8 cellular contexts compared by ENCODE assay signal in the genomic region with DNA sequence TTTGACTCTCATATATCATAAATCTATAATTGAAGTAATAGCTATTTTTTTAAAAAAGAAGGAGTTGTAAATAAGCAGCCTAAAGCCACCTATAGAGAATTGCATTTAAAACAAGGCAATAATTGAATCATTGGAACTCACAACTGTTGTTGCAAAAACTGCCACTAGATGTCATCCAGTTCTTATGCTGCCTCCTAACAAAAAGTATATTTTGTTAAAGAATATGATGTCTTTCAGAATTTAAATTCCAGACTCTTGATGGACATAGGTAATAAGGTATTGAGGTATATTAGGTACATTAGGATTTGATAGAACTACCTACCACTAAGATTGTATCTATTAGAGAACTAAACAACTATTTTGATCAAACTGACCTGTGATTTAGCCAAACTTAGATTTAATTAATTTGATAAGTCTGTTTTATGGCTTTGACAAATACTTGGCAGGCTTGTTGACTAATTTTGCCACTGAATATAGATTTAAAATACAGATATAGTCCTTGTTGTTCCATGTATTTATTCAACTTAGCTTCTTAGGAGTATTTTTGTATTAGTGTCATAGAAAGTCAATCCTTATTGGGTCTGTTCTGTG.
DNase-seq lines count a peak whose midpoint lies in the region; ATAC-seq and TF ChIP-seq lines count a peak whose summit lies in the region.

No MANE protein-coding gene starts in this region.

- no peak overlapping the region for H2AK9ac ChIP-seq in IMR-90 (replicated peaks; ENCODE audit: low read depth, low read length, poor library complexity)

- no peak overlapping the region for H2AFZ ChIP-seq in IMR-90 (replicated peaks; ENCODE audit: low read length, poor library complexity)

- H3K4me3 Mint-ChIP-seq in CD4-positive, alpha-beta memory T cell: no peak overlapping the region
- no peak overlapping the region for H3K4me3 Mint-ChIP-seq in T-helper 2 cell treated with Interferon-gamma antibody and Interleukin-4, amounts not matched to agents 5 μg/mL and 100 μg/mL, for 36 hours

- ATAC-seq in IMR-90 (ENCODE audit: low read depth): no peak
- no peak for ATAC-seq in lower lobe of right lung
- no peak for ATAC-seq in gastrocnemius medialis

- no TSS peak for BruUV-seq in IMR-90 (replicated peaks; lab: Mats Ljungman, UMichigan)

- H3K4ac ChIP-seq in IMR-90 (ENCODE audit: low read depth, low read length): no peak overlapping the region

- in situ Hi-C loops in IMR-90 (cut with MboI; ENCODE audit: low sequenced_read_pairs): no loop called here
- in situ Hi-C loops in gastrocnemius medialis (cut with MboI; ENCODE audit: low sequenced_read_pairs in 4 of 4): no loop called here
- in situ Hi-C loops in G401 (cut with HindIII; ENCODE audit: low sequenced_read_pairs): no loop called here

- no peak overlapping the region for H3K56ac ChIP-seq in IMR-90 (ENCODE audit: extremely low read depth, insufficient read depth, low read length)

- no peak overlapping the region for H3K4me2 ChIP-seq in IMR-90 (ENCODE audit: low read depth, low read length)

- H3K9me3 ChIP-seq in IMR-90 (ENCODE audit: control insufficient read depth, insufficient read depth, low read length) (peaks cover 2% of the 10 kb centered on the region; the same call in 1 of the 2 replicates), lower lobe of right lung (no peaks in the 10 kb centered on the region), gastrocnemius medialis (no peaks in the 10 kb centered on the region)
- H3K9me3 ChIP-seq in CD4-positive, alpha-beta memory T cell (ENCODE audit: control insufficient read depth in 1 of 2, low read length in 2 of 2): no peaks in the 10 kb centered on the region

- DNase-seq in DMS53 treated with DMSO at 0.1 percent for 48 hours (lab: John Stamatoyannopoulos, UW; ENCODE audit: unreplicated experiment): peak; percentile 1
- no peak for DNase-seq in IMR-90
- DNase-seq in astrocyte of the hippocampus (ENCODE audit: low read depth, low spot score): peak; percentile 31
- DNase-seq in lower lobe of right lung: no peak
- no peak for DNase-seq in CD4-positive, alpha-beta memory T cell
- DNase-seq in T-helper 2 cell treated with Interferon-gamma antibody and Interleukin-4, amounts not matched to agents 5 μg/mL and 100 μg/mL, for 36 hours (ENCODE audit: low spot score): no peak
- DNase-seq in gastrocnemius medialis: no peak
- no peak for DNase-seq in G401 (ENCODE audit: low spot score)

- POLR2A ChIA-PET in IMR-90 (lab: Charles Lee; ENCODE audit: unreplicated experiment): no interaction called here
- POLR2A ChIA-PET in CD4-positive, alpha-beta memory T cell (lab: Charles Lee; ENCODE audit: partially characterized antibody): no interaction called here

- peak; percentile 39 for TF ChIP-seq CTCF in IMR-90 (conservative IDR thresholded peaks at IDR 0.05; ENCODE audit: low read depth, low read length)
- TF ChIP-seq CTCF in lower lobe of right lung (IDR thresholded peaks at IDR 0.05): peak; percentile 39
- peak in 1 of 5 experiments; percentile 12 for TF ChIP-seq CTCF in gastrocnemius medialis (IDR thresholded peaks at IDR 0.05 in 4 of 5, conservative IDR thresholded peaks at IDR 0.05 in 1 of 5)

- H3K36me3 Mint-ChIP-seq in CD4-positive, alpha-beta memory T cell: no peaks in the 10 kb centered on the region
- no peaks in the 10 kb centered on the region for H3K36me3 Mint-ChIP-seq in T-helper 2 cell treated with Interferon-gamma antibody and Interleukin-4, amounts not matched to agents 5 μg/mL and 100 μg/mL, for 36 hours (ENCODE audit: low read depth)

- H3K4me1 Mint-ChIP-seq in CD4-positive, alpha-beta memory T cell: no peaks in the 10 kb centered on the region
- no peaks in the 10 kb centered on the region for H3K4me1 Mint-ChIP-seq in T-helper 2 cell treated with Interferon-gamma antibody and Interleukin-4, amounts not matched to agents 5 μg/mL and 100 μg/mL, for 36 hours (ENCODE audit: low read depth)

- H4K8ac ChIP-seq in IMR-90 (ENCODE audit: low read depth in 2 of 2, low read length in 2 of 2): no peak overlapping the region

- no peaks in the 10 kb centered on the region for H3K9me1 ChIP-seq in IMR-90 (ENCODE audit: insufficient read depth, low read length)

- H2BK5ac ChIP-seq in IMR-90 (ENCODE audit: low read depth, low read length, poor library complexity, severe bottlenecking): no peak overlapping the region

- no peaks in the 10 kb centered on the region for H3K4me1 ChIP-seq in IMR-90 (ENCODE audit: control insufficient read depth, insufficient read depth, low read length)
- no peaks in the 10 kb centered on the region for H3K4me1 ChIP-seq in lower lobe of right lung
- no peaks in the 10 kb centered on the region for H3K4me1 ChIP-seq in CD4-positive, alpha-beta memory T cell (ENCODE audit: insufficient read depth, low read length)
- H3K4me1 ChIP-seq in gastrocnemius medialis: no peaks in the 10 kb centered on the region

- H4K5ac ChIP-seq in IMR-90 (ENCODE audit: low read depth, low read length): no peak overlapping the region

- no peak overlapping the region for H2BK120ac ChIP-seq in IMR-90 (ENCODE audit: low read depth, low read length)

- intact Hi-C loops in IMR-90 (cut with micrococcal nuclease) (no loop called here), lower lobe of right lung (cut with DNase I) (no loop called here), gastrocnemius medialis (cut with DNase I; ENCODE audit: low total_unique reads) (no loop called here)
- intact Hi-C loops in CD4-positive, alpha-beta memory T cell (cut with micrococcal nuclease): no loop called here

- CTCF ChIA-PET in IMR-90 (lab: Yijun Ruan, JAX): interaction anchor here (0.9 kb wide), 1 partner anchor 13 kb away, joined by 3 read pairs; no protein-coding TSS in a partner anchor
- CTCF ChIA-PET in CD4-positive, alpha-beta memory T cell (lab: Charles Lee; ENCODE audit: partially characterized antibody): interaction anchor here (1.3 to 1.4 kb wide), 2 partner anchors 9 to 15 kb away, joined by 3 to 4 read pairs; no protein-coding TSS in a partner anchor

- no peak overlapping the region for H2BK20ac ChIP-seq in IMR-90 (ENCODE audit: low read depth, low read length)

- no peak overlapping the region for H2AK5ac ChIP-seq in IMR-90 (ENCODE audit: low read depth, low read length)

- H3K23ac ChIP-seq in IMR-90 (ENCODE audit: low read depth, low read length): no peak overlapping the region

- dilution Hi-C loops in IMR-90 (cut with HindIII; ENCODE audit: low sequenced_read_pairs, unreplicated experiment): no loop called here

- peak; percentile 24; the same call in 1 of the 2 replicates for TF ChIP-seq RAD21 in IMR-90 (IDR thresholded peaks at IDR 0.05; ENCODE audit: low read length)

- H3K36me3 ChIP-seq in IMR-90 (ENCODE audit: control insufficient read depth, insufficient read depth, low read length) (no peaks in the 10 kb centered on the region), lower lobe of right lung (no peaks in the 10 kb centered on the region), gastrocnemius medialis (no peaks in the 10 kb centered on the region)
- no peaks in the 10 kb centered on the region for H3K36me3 ChIP-seq in CD4-positive, alpha-beta memory T cell (ENCODE audit: insufficient read depth, low read length)

- TF ChIP-seq POLR2A in IMR-90 (IDR thresholded peaks at IDR 0.05; ENCODE audit: low read depth, low read length) (no peak), gastrocnemius medialis (IDR thresholded peaks at IDR 0.05) (no peak)

- no peaks in the 10 kb centered on the region for H3K27me3 Mint-ChIP-seq in CD4-positive, alpha-beta memory T cell
- H3K27me3 Mint-ChIP-seq in T-helper 2 cell treated with Interferon-gamma antibody and Interleukin-4, amounts not matched to agents 5 μg/mL and 100 μg/mL, for 36 hours (ENCODE audit: low read depth): no peaks in the 10 kb centered on the region

- no peak overlapping the region for H2BK15ac ChIP-seq in IMR-90 (ENCODE audit: low read depth, low read length)

- H3K9me3 Mint-ChIP-seq in CD4-positive, alpha-beta memory T cell: peaks cover 0 to 7% (median under 1%) of the 10 kb centered on the region in 8 donors
- H3K9me3 Mint-ChIP-seq in T-helper 2 cell treated with Interferon-gamma antibody and Interleukin-4, amounts not matched to agents 5 μg/mL and 100 μg/mL, for 36 hours: peaks cover 7% of the 10 kb centered on the region

- H3K27ac Mint-ChIP-seq in CD4-positive, alpha-beta memory T cell: no peak overlapping the region
- H3K27ac Mint-ChIP-seq in T-helper 2 cell treated with Interferon-gamma antibody and Interleukin-4, amounts not matched to agents 5 μg/mL and 100 μg/mL, for 36 hours: no peak overlapping the region

- H3K18ac ChIP-seq in IMR-90 (ENCODE audit: low read depth, low read length): no peak overlapping the region

- no peaks in the 10 kb centered on the region for H4K20me1 ChIP-seq in IMR-90 (ENCODE audit: insufficient read depth, low read length)

- H3K4me3 ChIP-seq in IMR-90 (ENCODE audit: insufficient read depth, low read depth, low read length) (no peak overlapping the region), lower lobe of right lung (no peak overlapping the region), gastrocnemius medialis (no peak overlapping the region)
- H3K4me3 ChIP-seq in CD4-positive, alpha-beta memory T cell (ENCODE audit: low read length in 2 of 2): no peak overlapping the region

- no peak overlapping the region for H3K9ac ChIP-seq in IMR-90 (ENCODE audit: low read depth, low read length)

- H3K14ac ChIP-seq in IMR-90 (replicated peaks; ENCODE audit: low read depth, low read length): no peak overlapping the region

- no peak overlapping the region for H4K91ac ChIP-seq in IMR-90 (ENCODE audit: insufficient read depth, low read depth, low read length)

- no peak overlapping the region for H3K27ac ChIP-seq in IMR-90 (ENCODE audit: insufficient read depth, low read length)
- no peak overlapping the region for H3K27ac ChIP-seq in lower lobe of right lung
- H3K27ac ChIP-seq in CD4-positive, alpha-beta memory T cell (ENCODE audit: low read depth, low read length): no peak overlapping the region
- H3K27ac ChIP-seq in gastrocnemius medialis: no peak overlapping the region

- H3K27me3 ChIP-seq in IMR-90 (ENCODE audit: control insufficient read depth, insufficient read depth, low read length): no peaks in the 10 kb centered on the region
- no peaks in the 10 kb centered on the region for H3K27me3 ChIP-seq in lower lobe of right lung (ENCODE audit: low read depth)
- H3K27me3 ChIP-seq in CD4-positive, alpha-beta memory T cell (ENCODE audit: insufficient read depth, low read length): no peaks in the 10 kb centered on the region
- H3K27me3 ChIP-seq in gastrocnemius medialis: no peaks in the 10 kb centered on the region

- no peaks in the 10 kb centered on the region for H3K79me1 ChIP-seq in IMR-90 (ENCODE audit: low read depth in 1 of 2, low read length in 2 of 2)

TF ChIP-seq in IMR-90, 13 proteins besides CTCF, POLR2A, EP300 and RAD21 (continues in another document):
- TF ChIP-seq CHD1 (IDR thresholded peaks at IDR 0.05; ENCODE audit: low read depth, low read length): no peak
- no peak for TF ChIP-seq MXI1 (IDR thresholded peaks at IDR 0.05; ENCODE audit: borderline replicate concordance, low read depth, low read length)

Comparison
In these comparisons a context has a peak if more than half of its experiments do, and no peak if none do; other contexts are left out.
1. DNase-seq: peak in DMS53 treated with DMSO at 0.1 percent for 48 hours (single experiment) and astrocyte of the hippocampus (single experiment); none in IMR-90 (single experiment), lower lobe of right lung (single experiment), CD4-positive, alpha-beta memory T cell (0 of 5), T-helper 2 cell treated with Interferon-gamma antibody and Interleukin-4, amounts not matched to agents 5 μg/mL and 100 μg/mL, for 36 hours (single experiment), gastrocnemius medialis (0 of 2) and G401 (single experiment).